In the genomic region with DNA sequence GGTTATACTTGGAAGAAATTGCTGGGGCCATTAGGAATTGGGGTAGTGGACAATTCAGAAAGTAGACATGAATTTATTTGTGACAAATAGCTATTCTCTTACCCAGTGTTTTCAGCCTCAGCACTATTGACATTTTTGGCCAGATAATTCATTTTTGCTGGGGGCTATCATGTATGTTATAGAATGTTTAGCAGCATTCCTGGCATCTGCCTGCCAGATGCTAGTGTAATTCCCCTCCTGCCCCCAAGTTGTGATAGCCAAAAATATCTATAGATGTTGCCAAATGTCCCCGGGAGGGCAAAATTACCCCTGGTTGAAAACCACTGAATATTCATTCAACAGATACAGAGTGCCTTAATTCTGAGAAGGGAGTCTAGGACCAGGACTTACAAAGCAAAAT, we compare ENCODE assay signal across 24 cellular contexts.
A peak's percentile ranks its signal among the peaks of the same experiment; 100 is the strongest.
DNase-seq lines count a peak whose midpoint lies in the region; ATAC-seq, FAIRE-seq and TF ChIP-seq lines count a peak whose summit lies in the region.
"Had no signal": no experiment of that assay in that cellular context is flagged by ENCODE, and none has a peak within 500 bp of the region (broad histone marks: within the 10 kb centered on the region; RNA-seq: fewer than 3 reads in every experiment).

No MANE protein-coding gene starts in this region.

- H3K4me1 ChIP-seq in SK-N-SH (ENCODE audit: control insufficient read depth in 1 of 2, insufficient read depth in 2 of 2, low read depth in 1 of 2, low read length in 1 of 2): peaks cover 0 to 3% of the 10 kb centered on the region in 2 experiments; a peak in 2 of 4 replicates
- H3K4me1 ChIP-seq: BE2C had no signal

- no peak for TF ChIP-seq CTCF in SK-N-SH (IDR thresholded peaks at IDR 0.05)

- FAIRE-seq in H54 (lab: Jason Lieb, UNC): peak; percentile 15
- FAIRE-seq: A204.1, GM12891, GM18507 had no signal

- no peaks in the 10 kb centered on the region for H3F3A ChIP-seq in SK-N-SH (replicated peaks; ENCODE audit: insufficient read depth)

- no peaks in the 10 kb centered on the region for H4K20me1 ChIP-seq in SK-N-SH (ENCODE audit: insufficient read depth)
- H4K20me1 ChIP-seq: BLaER1 treated with 17β-estradiol and CSF1 and Interleukin-3, amounts not matched to agents 10 nM and 100 nM had no signal

- H3K9ac ChIP-seq in SK-N-SH: no peak overlapping the region
- H3K9ac ChIP-seq: BLaER1 treated with 17β-estradiol and CSF1 and Interleukin-3, amounts not matched to agents 10 nM and 100 nM had no signal

- H3K4me3 ChIP-seq in SK-N-SH (ENCODE audit: low read depth in 2 of 2, low read length in 1 of 2): no peak overlapping the region
- H3K4me3 ChIP-seq: BLaER1 treated with 17β-estradiol and CSF1 and Interleukin-3, amounts not matched to agents 10 nM and 100 nM had no signal

- DNase-seq in DMS 273 (lab: John Stamatoyannopoulos, UW; ENCODE audit: unreplicated experiment) (peak; percentile 69), H54 (ENCODE audit: insufficient read length, low spot score) (no peak), NCI-H446 treated with DMSO at 0.1 percent for 48 hours (lab: John Stamatoyannopoulos, UW) (peak; percentile 65), SK-N-SH (peak; percentile 47), cardiac septum (ENCODE audit: low spot score) (no peak), hepatic stellate cell (ENCODE audit: low spot score) (no peak)
- DNase-seq: ACHN; AML-193; BE2C; Calu3; CD4-positive, alpha-beta memory T cell; COR-L47; DMS79; GF-D8; GOT3; H7 had no signal

- H3K79me2 ChIP-seq in SK-N-SH (ENCODE audit: insufficient read depth): no peaks in the 10 kb centered on the region

- H2AFZ ChIP-seq in SK-N-SH (ENCODE audit: low read depth): no peak overlapping the region

- no peak for TF ChIP-seq RAD21 in SK-N-SH (IDR thresholded peaks at IDR 0.05; ENCODE audit: low read length)

- no peaks in the 10 kb centered on the region for H3K9me2 ChIP-seq in SK-N-SH

- no peak for TF ChIP-seq EP300 in SK-N-SH (IDR thresholded peaks at IDR 0.05; ENCODE audit: borderline replicate concordance in 1 of 2, low read depth in 1 of 2, low read length in 1 of 2)

- no peaks in the 10 kb centered on the region for H3K27me3 ChIP-seq in SK-N-SH (ENCODE audit: insufficient read depth)
- H3K27me3 ChIP-seq: BE2C; BLaER1 treated with 17β-estradiol and CSF1 and Interleukin-3, amounts not matched to agents 10 nM and 100 nM had no signal

- H3K9me3 ChIP-seq in SK-N-SH: no peaks in the 10 kb centered on the region
- H3K9me3 ChIP-seq: BE2C; BLaER1 treated with 17β-estradiol and CSF1 and Interleukin-3, amounts not matched to agents 10 nM and 100 nM had no signal

- CTCF ChIA-PET in SK-N-SH (lab: Yijun Ruan, JAX): interaction anchor here (0.6 to 1.2 kb wide), 3 partner anchors 11 to 28 kb away, joined by 3 read pairs; no protein-coding TSS in a partner anchor

- intact Hi-C loops in cardiac septum (cut with DNase I): no loop called here

- ATAC-seq in GM19467 (IDR thresholded peaks at IDR 0.05; ENCODE audit: unreplicated experiment) (no peak), HG02885 (IDR thresholded peaks at IDR 0.05; ENCODE audit: poor library complexity, unreplicated experiment) (no peak)
- ATAC-seq: HCT116 had no signal

- no peak overlapping the region for H3K4me2 ChIP-seq in SK-N-SH

- POLR2A ChIA-PET in SK-N-SH (lab: Yijun Ruan, JAX): no interaction called here

- no peaks in the 10 kb centered on the region for H3K36me3 ChIP-seq in SK-N-SH (replicated peaks in 1 of 2; ENCODE audit: control insufficient read depth in 1 of 2, insufficient read depth in 2 of 2, low read length in 1 of 2)
- H3K36me3 ChIP-seq: BE2C; BLaER1 treated with 17β-estradiol and CSF1 and Interleukin-3, amounts not matched to agents 10 nM and 100 nM had no signal

- WGBS in SK-N-SH (ENCODE audit: low lambda C conversion rate): 78% methylated on average over 1 of the region's 1 CpG

- TF ChIP-seq POLR2A in H54 (IDR thresholded peaks at IDR 0.05; ENCODE audit: low read depth, low read length): no peak

- no peak overlapping the region for H3K27ac ChIP-seq in SK-N-SH (ENCODE audit: low read depth in 2 of 2, low read length in 1 of 2)
- H3K27ac ChIP-seq: 22Rv1; BLaER1 treated with 17β-estradiol and CSF1 and Interleukin-3, amounts not matched to agents 10 nM and 100 nM had no signal

TF ChIP-seq in SK-N-SH, 30 proteins besides CTCF, POLR2A, EP300 and RAD21:
- no peak for TF ChIP-seq ELF1 (IDR thresholded peaks at IDR 0.05)
- TF ChIP-seq TCF12 (IDR thresholded peaks at IDR 0.05): peak; percentile 38; the same call in 1 of the 2 replicates
- TF ChIP-seq, protein P1, sequence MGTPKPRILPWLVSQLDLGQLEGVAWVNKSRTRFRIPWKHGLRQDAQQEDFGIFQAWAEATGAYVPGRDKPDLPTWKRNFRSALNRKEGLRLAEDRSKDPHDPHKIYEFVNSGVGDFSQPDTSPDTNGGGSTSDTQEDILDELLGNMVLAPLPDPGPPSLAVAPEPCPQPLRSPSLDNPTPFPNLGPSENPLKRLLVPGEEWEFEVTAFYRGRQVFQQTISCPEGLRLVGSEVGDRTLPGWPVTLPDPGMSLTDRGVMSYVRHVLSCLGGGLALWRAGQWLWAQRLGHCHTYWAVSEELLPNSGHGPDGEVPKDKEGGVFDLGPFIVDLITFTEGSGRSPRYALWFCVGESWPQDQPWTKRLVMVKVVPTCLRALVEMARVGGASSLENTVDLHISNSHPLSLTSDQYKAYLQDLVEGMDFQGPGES (IDR thresholded peaks at IDR 0.05; ENCODE audit: low read depth, low read length): no peak
- TF ChIP-seq RCOR1 (IDR thresholded peaks at IDR 0.05; ENCODE audit: low read length): peak; percentile 94
- TF ChIP-seq, protein P2, sequence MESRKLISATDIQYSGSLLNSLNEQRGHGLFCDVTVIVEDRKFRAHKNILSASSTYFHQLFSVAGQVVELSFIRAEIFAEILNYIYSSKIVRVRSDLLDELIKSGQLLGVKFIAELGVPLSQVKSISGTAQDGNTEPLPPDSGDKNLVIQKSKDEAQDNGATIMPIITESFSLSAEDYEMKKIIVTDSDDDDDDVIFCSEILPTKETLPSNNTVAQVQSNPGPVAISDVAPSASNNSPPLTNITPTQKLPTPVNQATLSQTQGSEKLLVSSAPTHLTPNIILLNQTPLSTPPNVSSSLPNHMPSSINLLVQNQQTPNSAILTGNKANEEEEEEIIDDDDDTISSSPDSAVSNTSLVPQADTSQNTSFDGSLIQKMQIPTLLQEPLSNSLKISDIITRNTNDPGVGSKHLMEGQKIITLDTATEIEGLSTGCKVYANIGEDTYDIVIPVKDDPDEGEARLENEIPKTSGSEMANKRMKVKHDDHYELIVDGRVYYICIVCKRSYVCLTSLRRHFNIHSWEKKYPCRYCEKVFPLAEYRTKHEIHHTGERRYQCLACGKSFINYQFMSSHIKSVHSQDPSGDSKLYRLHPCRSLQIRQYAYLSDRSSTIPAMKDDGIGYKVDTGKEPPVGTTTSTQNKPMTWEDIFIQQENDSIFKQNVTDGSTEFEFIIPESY (IDR thresholded peaks at IDR 0.05; ENCODE audit: borderline replicate concordance, low read depth): no peak
- TF ChIP-seq CHD2 (IDR thresholded peaks at IDR 0.05; ENCODE audit: low read length, partially characterized antibody): peak; percentile 47
- no peak for TF ChIP-seq FOXJ3 (CRISPR knock-in tag; IDR thresholded peaks at IDR 0.05)

Comparison
In these comparisons a context has a peak if more than half of its experiments do, and no peak if none do; other contexts are left out.
1. DNase-seq: peak in DMS 273 (single experiment), NCI-H446 treated with DMSO at 0.1 percent for 48 hours (single experiment) and SK-N-SH (single experiment); none in H54 (single experiment), cardiac septum (single experiment) and hepatic stellate cell (single experiment).